Comparison of ENCODE assay signal across 15 cellular contexts in the genomic region with DNA sequence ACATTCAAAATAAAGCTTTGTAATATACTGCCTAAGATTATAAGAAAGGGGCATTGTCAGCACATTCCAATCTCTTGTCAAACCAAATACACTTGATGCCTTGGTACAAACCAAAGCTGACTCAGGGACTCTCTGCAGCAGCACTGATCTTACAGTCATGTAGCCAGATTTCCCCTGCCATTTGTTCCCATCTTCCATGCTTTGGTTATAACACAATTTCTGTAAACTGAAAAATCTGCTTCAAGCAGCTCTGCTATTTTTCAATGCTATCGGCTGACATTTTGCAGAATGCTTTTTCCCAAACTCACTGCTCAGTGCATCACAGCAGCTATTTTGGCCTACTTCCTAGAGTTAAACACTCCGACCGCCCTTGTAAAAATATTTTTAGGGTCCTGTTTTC. TPM values are rescaled to one million over a fixed set of nuclear protein-coding genes. Genes with fewer than 3 reads are reported as not detected.
DNase-seq lines count a peak whose midpoint lies in the region; ATAC-seq, FAIRE-seq and TF ChIP-seq lines count a peak whose summit lies in the region.
"Had no signal": no experiment of that assay in that cellular context is flagged by ENCODE, and none has a peak within 500 bp of the region (broad histone marks: within the 10 kb centered on the region; RNA-seq: fewer than 3 reads in every experiment).

No MANE protein-coding gene starts in this region.

- dilution Hi-C loops in keratinocyte (cut with MboI; ENCODE audit: extremely low pct_ligation_motif_present, low sequenced_read_pairs): no loop called here

- H2AFZ ChIP-seq in keratinocyte (ENCODE audit: control insufficient read depth, low read length): no peak overlapping the region

- ATAC-seq in sciatic nerve: peak; percentile 51
- ATAC-seq: activated T-helper 17 cell treated with anti-CD3 and anti-CD28 coated beads, Interleukin-2, amount 50 U/mL, for 72 hours had no signal

- no peaks in the 10 kb centered on the region for H4K20me1 ChIP-seq in keratinocyte (ENCODE audit: control insufficient read depth, extremely low read depth, insufficient read depth, low read length)

- no peaks in the 10 kb centered on the region for H3K27me3 Mint-ChIP-seq in chondrocyte (ENCODE audit: low read depth)
- H3K27me3 Mint-ChIP-seq in activated naive CD4-positive, alpha-beta T cell treated with anti-CD3 and anti-CD28 coated beads for 36 hours (ENCODE audit: low read depth): no peaks in the 10 kb centered on the region
- no peaks in the 10 kb centered on the region for H3K27me3 Mint-ChIP-seq in activated T-cell treated with anti-CD3 and anti-CD28 coated beads, Interleukin-2, amount 50 U/mL, for 24 hours

- CTCF ChIA-PET in activated naive CD4-positive, alpha-beta T cell treated with anti-CD3 and anti-CD28 coated beads for 36 hours (lab: Charles Lee): no interaction called here

- DNase-seq in HAP-1 (ENCODE audit: low spot score in 2 of 2) (peak; percentile 18 to 40), chondrocyte (ENCODE audit: low spot score) (no peak), keratinocyte (ENCODE audit: low read depth, low spot score) (no peak), sciatic nerve (ENCODE audit: low spot score) (no peak), DMS53 treated with DMSO at 0.1 percent for 48 hours (lab: John Stamatoyannopoulos, UW; ENCODE audit: unreplicated experiment) (no peak), OCI-M1 (lab: John Stamatoyannopoulos, UW) (no peak)
- no peak for DNase-seq in activated naive CD4-positive, alpha-beta T cell treated with anti-CD3 and anti-CD28 coated beads for 36 hours
- DNase-seq in activated T-cell treated with anti-CD3 and anti-CD28 coated beads, Interleukin-2, amount 50 U/mL, for 24 hours: no peak
- DNase-seq: effector CD4-positive, alpha-beta T cell; islet precursor cell; NCI-H82 had no signal

- H3K27ac ChIP-seq in keratinocyte (ENCODE audit: control insufficient read depth, insufficient read depth, low read length): no peak overlapping the region
- H3K27ac ChIP-seq: skin epidermis had no signal

- no peaks in the 10 kb centered on the region for H3K9me3 ChIP-seq in HAP-1
- no peaks in the 10 kb centered on the region for H3K9me3 ChIP-seq in keratinocyte (ENCODE audit: control insufficient read depth, low read depth, low read length)

- H3K27ac Mint-ChIP-seq in chondrocyte (ENCODE audit: unreplicated experiment): peak overlapping the region; percentile 68
- no peak overlapping the region for H3K27ac Mint-ChIP-seq in activated naive CD4-positive, alpha-beta T cell treated with anti-CD3 and anti-CD28 coated beads for 36 hours
- H3K27ac Mint-ChIP-seq in activated T-cell treated with anti-CD3 and anti-CD28 coated beads, Interleukin-2, amount 50 U/mL, for 24 hours: no peak overlapping the region
- H3K27ac Mint-ChIP-seq: activated T-helper 17 cell treated with anti-CD3 and anti-CD28 coated beads, Interleukin-2, amount 50 U/mL, for 72 hours had no signal

- H3K9me1 ChIP-seq in keratinocyte (ENCODE audit: control insufficient read depth, extremely low read depth, insufficient read depth, low read length): no peaks in the 10 kb centered on the region

- H3K4me3 Mint-ChIP-seq in chondrocyte (ENCODE audit: unreplicated experiment): peak overlapping the region; percentile 8
- H3K4me3 Mint-ChIP-seq in activated naive CD4-positive, alpha-beta T cell treated with anti-CD3 and anti-CD28 coated beads for 36 hours: no peak overlapping the region
- H3K4me3 Mint-ChIP-seq in activated T-cell treated with anti-CD3 and anti-CD28 coated beads, Interleukin-2, amount 50 U/mL, for 24 hours: no peak overlapping the region
- H3K4me3 Mint-ChIP-seq: activated T-helper 17 cell treated with anti-CD3 and anti-CD28 coated beads, Interleukin-2, amount 50 U/mL, for 72 hours had no signal

- TF ChIP-seq CTCF in chondrocyte (IDR thresholded peaks at IDR 0.05) (no peak), keratinocyte (optimal IDR thresholded peaks at IDR 0.05 in 1 of 3, IDR thresholded peaks at IDR 0.05 in 1 of 3, conservative IDR thresholded peaks at IDR 0.05 in 1 of 3; ENCODE audit: extremely low read depth in 1 of 3, insufficient read depth in 2 of 3, low read length in 3 of 3) (no peak)

- no peak overlapping the region for H3K4me2 ChIP-seq in keratinocyte (ENCODE audit: control insufficient read depth, extremely low read depth, insufficient read depth, low read depth, low read length)

- peak; percentile 69 for FAIRE-seq in keratinocyte (lab: Jason Lieb, UNC)
- FAIRE-seq: GM18507, TTC549 had no signal

- intact Hi-C loops in sciatic nerve (cut with DNase I): no loop called here
- intact Hi-C loops in activated naive CD4-positive, alpha-beta T cell treated with anti-CD3 and anti-CD28 coated beads for 36 hours (cut with micrococcal nuclease): no loop called here

- no peaks in the 10 kb centered on the region for H3K9me3 Mint-ChIP-seq in chondrocyte (ENCODE audit: low read depth)
- no peaks in the 10 kb centered on the region for H3K9me3 Mint-ChIP-seq in activated naive CD4-positive, alpha-beta T cell treated with anti-CD3 and anti-CD28 coated beads for 36 hours
- H3K9me3 Mint-ChIP-seq in activated T-cell treated with anti-CD3 and anti-CD28 coated beads, Interleukin-2, amount 50 U/mL, for 24 hours: no peaks in the 10 kb centered on the region
- H3K9me3 Mint-ChIP-seq: activated T-helper 17 cell treated with anti-CD3 and anti-CD28 coated beads, Interleukin-2, amount 50 U/mL, for 72 hours had no signal

- H3K27me3 ChIP-seq in HAP-1 (ENCODE audit: low read depth) (no peaks in the 10 kb centered on the region), keratinocyte (ENCODE audit: control insufficient read depth, extremely low read depth, insufficient read depth, low read length) (no peaks in the 10 kb centered on the region)

- H3K4me1 Mint-ChIP-seq in chondrocyte (ENCODE audit: low read depth): peaks cover 44% of the 10 kb centered on the region
- H3K4me1 Mint-ChIP-seq in activated naive CD4-positive, alpha-beta T cell treated with anti-CD3 and anti-CD28 coated beads for 36 hours (ENCODE audit: low read depth): no peaks in the 10 kb centered on the region
- H3K4me1 Mint-ChIP-seq in activated T-cell treated with anti-CD3 and anti-CD28 coated beads, Interleukin-2, amount 50 U/mL, for 24 hours (ENCODE audit: low read depth): no peaks in the 10 kb centered on the region
- H3K4me1 Mint-ChIP-seq: activated T-helper 17 cell treated with anti-CD3 and anti-CD28 coated beads, Interleukin-2, amount 50 U/mL, for 72 hours had no signal

- H3K4me3 ChIP-seq in HAP-1 (no peak overlapping the region), keratinocyte (ENCODE audit: control insufficient read depth in 2 of 3, extremely low read depth in 1 of 3, insufficient read depth in 2 of 3, low read depth in 1 of 3, low read length in 3 of 3) (no peak overlapping the region)
- H3K4me3 ChIP-seq: skin epidermis had no signal

- peaks cover 4% of the 10 kb centered on the region for H3K79me2 ChIP-seq in keratinocyte (ENCODE audit: control insufficient read depth, insufficient read depth, low read length)

- H3K36me3 ChIP-seq in HAP-1 (replicated peaks): no peaks in the 10 kb centered on the region
- no peaks in the 10 kb centered on the region for H3K36me3 ChIP-seq in keratinocyte (ENCODE audit: control insufficient read depth in 2 of 2, extremely low read depth in 1 of 2, insufficient read depth in 2 of 2, low read length in 2 of 2)

- no peaks in the 10 kb centered on the region; the same call in 1 of the 2 replicates for H3K4me1 ChIP-seq in HAP-1
- H3K4me1 ChIP-seq in keratinocyte (ENCODE audit: control insufficient read depth, extremely low read depth, insufficient read depth, low read length): no peaks in the 10 kb centered on the region

- H3K36me3 Mint-ChIP-seq in chondrocyte (ENCODE audit: low read depth): peaks cover 2% of the 10 kb centered on the region
- no peaks in the 10 kb centered on the region for H3K36me3 Mint-ChIP-seq in activated naive CD4-positive, alpha-beta T cell treated with anti-CD3 and anti-CD28 coated beads for 36 hours (ENCODE audit: low read depth)
- no peaks in the 10 kb centered on the region for H3K36me3 Mint-ChIP-seq in activated T-cell treated with anti-CD3 and anti-CD28 coated beads, Interleukin-2, amount 50 U/mL, for 24 hours (ENCODE audit: low read depth)

- in situ Hi-C loops in HAP-1 (cut with MboI; ENCODE audit: low sequenced_read_pairs): no loop called here

- H3K9ac ChIP-seq in keratinocyte (ENCODE audit: control insufficient read depth, extremely low read depth, insufficient read depth, low read length): no peak overlapping the region

RNA-seq across cellular contexts. Expression of a gene that starts 18.2 kb away (rescaled TPM):
- total RNA-seq in chondrocyte (208 to 249 TPM (median 212 TPM) in 3 replicates), sciatic nerve (37.2 TPM)
- polyA plus RNA-seq in keratinocyte: 14.3 to 30.0 TPM (median 22.3 TPM) in 3 replicates
- 30.4 TPM for polyA plus RNA-seq in keratinocyte (2011; ENCODE audit: low read depth)
- 10.6 and 19.8 TPM in 2 replicates for polyA plus RNA-seq in keratinocyte (2011; cell fraction: cytosol; rRNA removed)
- polyA plus RNA-seq in keratinocyte (2011; cell fraction: nucleus; rRNA removed): 35.2 and 56.0 TPM in 2 replicates
- polyA plus RNA-seq in keratinocyte (2012; ENCODE audit: low replicate concordance): 8.7 and 26.0 TPM in 2 replicates
- 4.1 to 27.4 TPM (median 16.5 TPM) in 3 replicates for polyA minus RNA-seq in keratinocyte
- polyA minus RNA-seq in keratinocyte (2011; cell fraction: cytosol; rRNA and poly(A)+ RNA removed): 19.0 TPM
- 44.4 and 89.7 TPM in 2 replicates for polyA minus RNA-seq in keratinocyte (2011; cell fraction: nucleus; rRNA and poly(A)+ RNA removed)
- under 1 TPM; 0.22 to 0.45 TPM for total RNA-seq in activated naive CD4-positive, alpha-beta T cell treated with anti-CD3 and anti-CD28 coated beads for 36 hours

Comparison
In these comparisons a context has a peak if more than half of its experiments do, and no peak if none do; other contexts are left out.
1. DNase-seq: peak in HAP-1 (2 of 2); none in chondrocyte (single experiment), keratinocyte (single experiment), sciatic nerve (single experiment), activated naive CD4-positive, alpha-beta T cell treated with anti-CD3 and anti-CD28 coated beads for 36 hours (single experiment), DMS53 treated with DMSO at 0.1 percent for 48 hours (single experiment), OCI-M1 (single experiment) and activated T-cell treated with anti-CD3 and anti-CD28 coated beads, Interleukin-2, amount 50 U/mL, for 24 hours (single experiment).
2. RNA of a gene that starts 18.2 kb away (total RNA-seq): 208 to 249 TPM in chondrocyte and 37.2 TPM in sciatic nerve (single experiment); 0.22 to 0.45 TPM in activated naive CD4-positive, alpha-beta T cell treated with anti-CD3 and anti-CD28 coated beads for 36 hours; every median in the first group is over 10 times any median in the second.